ENCODE assay signal across 16 cellular contexts in genomic region chr3:140258222-140258724, GRCh38.
DNase-seq lines count a peak whose midpoint lies in the region; ATAC-seq and TF ChIP-seq lines count a peak whose summit lies in the region.
"Had no signal": no experiment of that assay in that cellular context is flagged by ENCODE, and none has a peak within 500 bp of the region (broad histone marks: within the 10 kb centered on the region; RNA-seq: fewer than 3 reads in every experiment).

No MANE protein-coding gene starts in this region.

- no peak overlapping the region for H3K4me3 Mint-ChIP-seq in H9
- H3K4me3 Mint-ChIP-seq: CD8-positive, alpha-beta memory T cell; IgD-negative memory B cell had no signal

- no peaks in the 10 kb centered on the region for H3K27me3 ChIP-seq in H9 (ENCODE audit: insufficient read depth, low read length)
- H3K27me3 ChIP-seq: BLaER1 had no signal

- H3K27me3 Mint-ChIP-seq in H9 (ENCODE audit: low read depth), result no peaks in the 10 kb centered on the region; the same call in 1 of the 2 replicates
- H3K27me3 Mint-ChIP-seq: IgD-negative memory B cell had no signal

- no peak overlapping the region for H3K56ac ChIP-seq in H9 (ENCODE audit: insufficient read length, low read depth, low read length)

- H3K79me1 ChIP-seq in H9 (ENCODE audit: insufficient read depth, low read depth, low read length, poor library complexity, severe bottlenecking), result no peaks in the 10 kb centered on the region

- no peak overlapping the region for H2AK5ac ChIP-seq in H9 (ENCODE audit: insufficient read length, low read length)

- no peak overlapping the region for H4K8ac ChIP-seq in H9 (replicated peaks; ENCODE audit: insufficient read length, low read depth, low read length)

- no peaks in the 10 kb centered on the region for H3K36me3 Mint-ChIP-seq in H9 (ENCODE audit: insufficient read depth in 1 of 3, low read depth in 3 of 3)
- H3K36me3 Mint-ChIP-seq: CD8-positive, alpha-beta memory T cell; IgD-negative memory B cell had no signal

- H3K4me3 ChIP-seq in cardiac fibroblast (replicated peaks in 1 of 2; ENCODE audit: low read depth in 2 of 2, low read length in 2 of 2), result no peak overlapping the region
- no peak overlapping the region for H3K4me3 ChIP-seq in fibroblast of the aortic adventitia (ENCODE audit: low read depth, low read length)
- H3K4me3 ChIP-seq: A549, BLaER1, GM23248 had no signal

- H3K79me2 ChIP-seq in H9 (ENCODE audit: insufficient read depth, low read length), result 0 out of 2 replicates have a peak, but pooled peaks cover 1% of the 10 kb centered on the region

- H2BK120ac ChIP-seq in H9 (ENCODE audit: low read depth, low read length, poor library complexity, severe bottlenecking), result no peak overlapping the region

- no peak overlapping the region for H3K23ac ChIP-seq in H9 (ENCODE audit: insufficient read length, low read depth, low read length)

- no peak overlapping the region for H2BK15ac ChIP-seq in H9 (ENCODE audit: low read depth, low read length)

- H2BK20ac ChIP-seq in H9 (ENCODE audit: low read depth, low read length, poor library complexity, severe bottlenecking), result no peak overlapping the region

- ATAC-seq in GM21423 (IDR thresholded peaks at IDR 0.05; ENCODE audit: unreplicated experiment), result no peak
- ATAC-seq: A549 had no signal

- no peak overlapping the region for H3K14ac ChIP-seq in H9 (ENCODE audit: insufficient read depth, low read length)

- TF ChIP-seq CTCF in cardiac fibroblast (IDR thresholded peaks at IDR 0.05; ENCODE audit: low read depth, low read length) (no peak), fibroblast of the aortic adventitia (IDR thresholded peaks at IDR 0.05; ENCODE audit: insufficient read depth, low read length) (no peak), H9 (conservative IDR thresholded peaks at IDR 0.05) (no peak)

- no peak overlapping the region for H3K4ac ChIP-seq in H9 (ENCODE audit: low read depth, low read length)

- H3K4me1 Mint-ChIP-seq in H9, result peaks cover 15 to 18% of the 10 kb centered on the region in 2 experiments
- H3K4me1 Mint-ChIP-seq: CD8-positive, alpha-beta memory T cell; IgD-negative memory B cell had no signal

- H2AFZ ChIP-seq in H9 (ENCODE audit: low read length), result no peak overlapping the region
- H2AFZ ChIP-seq: GM23248 had no signal

- no peak overlapping the region for H3K9ac ChIP-seq in H9 (ENCODE audit: extremely low read depth, insufficient read length, low read length)
- H3K9ac ChIP-seq: BLaER1, GM23248 had no signal

- H3K27ac Mint-ChIP-seq in H9, result peak overlapping the region in 1 of 3 experiments; percentile 76; a peak in 3 of 7 replicates
- H3K27ac Mint-ChIP-seq: CD8-positive, alpha-beta memory T cell; IgD-negative memory B cell had no signal

- no peak overlapping the region for H3T11ph ChIP-seq in H9 (ENCODE audit: low read length)

- H3K18ac ChIP-seq in H9 (ENCODE audit: insufficient read length, low read depth, low read length), result no peak overlapping the region

- WGBS in H9 (ENCODE audit: extremely low coverage, insufficient read length, low lambda C conversion rate), result no CpG with 5 or more reads among the region's 4 CpGs

- H3K9me3 Mint-ChIP-seq in H9, result 0 out of 5 replicates have a peak, but pooled peaks cover 0 to 3% of the 10 kb centered on the region in 2 experiments
- H3K9me3 Mint-ChIP-seq: CD8-positive, alpha-beta memory T cell; IgD-negative memory B cell had no signal

- no peaks in the 10 kb centered on the region for H3K4me1 ChIP-seq in H9 (ENCODE audit: insufficient read depth, low read length)
- H3K4me1 ChIP-seq: A549, BLaER1, Caco-2 had no signal

- DNase-seq in HT1080 (ENCODE audit: low read depth), result peak; percentile 85
- DNase-seq in cardiac fibroblast (ENCODE audit: low read depth in 2 of 2), result peak; percentile 5 to 7
- peak; percentile 6 for DNase-seq in fibroblast of the aortic adventitia (ENCODE audit: low read depth)
- peak; percentile 49 for DNase-seq in pulmonary artery endothelial cell (ENCODE audit: low read depth, low spot score)
- no peak for DNase-seq in H9
- no peak for DNase-seq in Ammon's horn (ENCODE audit: low spot score)
- DNase-seq: Caco-2; CD8-positive, alpha-beta memory T cell; DND-41; GF-D8; GM23248; H7 had no signal

- H3K9me3 ChIP-seq in H9 (ENCODE audit: control insufficient read depth, low read depth, low read length), result no peaks in the 10 kb centered on the region
- H3K9me3 ChIP-seq: A549, BLaER1, Caco-2 had no signal

- no peak overlapping the region for H4K5ac ChIP-seq in H9 (ENCODE audit: insufficient read length, low read depth, low read length)

- no peak overlapping the region for H4K91ac ChIP-seq in H9 (ENCODE audit: insufficient read length, low read depth, low read length)

- no peak overlapping the region for H2BK5ac ChIP-seq in H9 (ENCODE audit: insufficient read length, low read length)

- no peaks in the 10 kb centered on the region for H4K20me1 ChIP-seq in H9 (ENCODE audit: control insufficient read depth, insufficient read depth, insufficient read length)
- H4K20me1 ChIP-seq: BLaER1 had no signal

- no peak overlapping the region for H3K27ac ChIP-seq in H9 (ENCODE audit: insufficient read length, low read depth, low read length)
- H3K27ac ChIP-seq: A549, BLaER1, GM23248 had no signal

- no peak overlapping the region for H3K4me2 ChIP-seq in H9 (ENCODE audit: insufficient read depth, insufficient read length, low read length)
- H3K4me2 ChIP-seq: A549, BLaER1 had no signal

- no peaks in the 10 kb centered on the region for H3K23me2 ChIP-seq in H9 (ENCODE audit: insufficient read length, low read depth, low read length, poor library complexity, severe bottlenecking)

- H2BK12ac ChIP-seq in H9 (ENCODE audit: insufficient read length, low read depth, low read length), result no peak overlapping the region

Comparison
In these comparisons a context has a peak if more than half of its experiments do, and no peak if none do; other contexts are left out.
1. DNase-seq: peak in HT1080 (single experiment), cardiac fibroblast (2 of 2), fibroblast of the aortic adventitia (single experiment) and pulmonary artery endothelial cell (single experiment); none in H9 (single experiment) and Ammon's horn (single experiment).